In the genomic region with DNA sequence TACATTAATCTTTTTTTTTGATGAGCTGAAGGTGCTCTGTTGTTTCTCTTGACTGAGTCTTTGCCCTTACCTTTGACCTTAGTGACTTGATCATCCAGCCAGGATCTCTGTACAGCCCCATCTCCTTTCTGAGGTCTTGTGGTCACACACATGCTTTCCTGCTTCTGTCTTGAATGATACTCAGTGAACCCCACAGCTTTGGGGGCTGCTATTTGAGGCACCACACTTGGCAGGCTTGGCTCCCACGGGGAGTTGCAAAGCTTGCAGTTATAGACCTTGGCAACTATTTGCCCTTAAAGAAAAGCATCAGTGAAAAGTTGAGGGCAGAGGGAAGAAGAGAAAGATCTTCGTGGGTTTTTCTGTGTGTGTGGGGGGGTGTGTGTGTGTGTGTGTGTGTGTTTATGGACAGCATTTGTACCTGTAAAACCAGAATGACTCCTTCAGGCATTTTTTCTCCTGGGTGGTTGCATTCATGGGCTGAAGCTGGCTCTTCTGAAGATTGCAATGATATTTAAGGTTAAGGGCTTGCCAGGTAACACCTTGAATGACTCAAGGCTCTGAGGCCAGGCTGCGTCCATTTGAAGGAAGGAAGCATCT, we compare ENCODE assay signal across 8 cellular contexts.
A peak's percentile ranks its signal among the peaks of the same experiment; 100 is the strongest.
DNase-seq lines count a peak whose midpoint lies in the region; ATAC-seq and TF ChIP-seq lines count a peak whose summit lies in the region.

No MANE protein-coding gene starts in this region.

- peak overlapping the region in 8 of 11 experiments; percentile 46 to 72 (median 62); a peak in 12 of 22 replicates for H3K9ac ChIP-seq in BLaER1 treated with 17β-estradiol and CSF1 and Interleukin-3, amounts not matched to agents 10 nM and 100 nM

- peaks cover 0 to 48% (median 10%) of the 10 kb centered on the region in 11 experiments; a peak in 13 of 22 replicates for H3K36me3 ChIP-seq in BLaER1 treated with 17β-estradiol and CSF1 and Interleukin-3, amounts not matched to agents 10 nM and 100 nM
- H3K36me3 ChIP-seq in hepatocyte (replicated peaks; ENCODE audit: insufficient read depth, low read depth) (no peaks in the 10 kb centered on the region), brain microvascular endothelial cell (replicated peaks) (no peaks in the 10 kb centered on the region)

- WGBS in hepatocyte (ENCODE audit: low lambda C conversion rate, missing lambda C conversion rate) = 75% methylated on average over 3 of the region's 3 CpGs

- in situ Hi-C loops in GM13976 (cut with MboI; ENCODE audit: low sequenced_read_pairs, unreplicated experiment) = no loop called here
- in situ Hi-C loops in brain microvascular endothelial cell (cut with HindIII; ENCODE audit: low pct_ligation_motif_present, low sequenced_read_pairs) = no loop called here

- peak overlapping the region in 3 of 10 experiments; percentile 15 to 48 (median 46); a peak in 3 of 20 replicates for H3K4me3 ChIP-seq in BLaER1 treated with 17β-estradiol and CSF1 and Interleukin-3, amounts not matched to agents 10 nM and 100 nM
- H3K4me3 ChIP-seq in hepatocyte = no peak overlapping the region
- H3K4me3 ChIP-seq in brain microvascular endothelial cell (ENCODE audit: low read depth, low read length) = no peak overlapping the region

- H3K9me3 ChIP-seq in BLaER1 treated with 17β-estradiol and CSF1 and Interleukin-3, amounts not matched to agents 10 nM and 100 nM (replicated peaks in 1 of 11) = no peaks in the 10 kb centered on the region
- no peaks in the 10 kb centered on the region for H3K9me3 ChIP-seq in hepatocyte (ENCODE audit: low read depth)

- ATAC-seq in GM19397 (IDR thresholded peaks at IDR 0.05; ENCODE audit: unreplicated experiment) (peak; percentile 45), HG03565 (IDR thresholded peaks at IDR 0.05; ENCODE audit: unreplicated experiment) (peak; percentile 46)

- H3K4me1 ChIP-seq in BLaER1 treated with 17β-estradiol and CSF1 and Interleukin-3, amounts not matched to agents 10 nM and 100 nM = peaks cover 20 to 75% (median 58%) of the 10 kb centered on the region in 10 experiments
- H3K4me1 ChIP-seq in hepatocyte (ENCODE audit: insufficient read depth) = peaks cover 29% of the 10 kb centered on the region

- peaks cover 81% of the 10 kb centered on the region for H3K79me2 ChIP-seq in hepatocyte

- H3K4me2 ChIP-seq in BLaER1 treated with 17β-estradiol and CSF1 and Interleukin-3, amounts not matched to agents 10 nM and 100 nM = peak overlapping the region; percentile 78 to 98 (median 89)
- no peak overlapping the region for H3K4me2 ChIP-seq in hepatocyte

- H2AFZ ChIP-seq in hepatocyte = no peak overlapping the region

- TF ChIP-seq CTCF in hepatocyte (IDR thresholded peaks at IDR 0.05; ENCODE audit: poor library complexity) = no peak
- TF ChIP-seq CTCF in GM13976 (IDR thresholded peaks at IDR 0.05; ENCODE audit: borderline replicate concordance, control extremely low read depth, extremely low read depth, insufficient read depth, missing control alignments) = no peak
- no peak for TF ChIP-seq CTCF in brain microvascular endothelial cell (IDR thresholded peaks at IDR 0.05; ENCODE audit: low read depth, low read length, missing control alignments)

- H3K27me3 ChIP-seq in BLaER1 treated with 17β-estradiol and CSF1 and Interleukin-3, amounts not matched to agents 10 nM and 100 nM = no peaks in the 10 kb centered on the region; a peak in 1 of 22 replicates
- H3K27me3 ChIP-seq in hepatocyte (no peaks in the 10 kb centered on the region), brain microvascular endothelial cell (replicated peaks) (no peaks in the 10 kb centered on the region)

- H4K20me1 ChIP-seq in BLaER1 treated with 17β-estradiol and CSF1 and Interleukin-3, amounts not matched to agents 10 nM and 100 nM = peaks cover 14 to 100% (median 53%) of the 10 kb centered on the region in 11 experiments; a peak in 18 of 22 replicates
- H4K20me1 ChIP-seq in hepatocyte (ENCODE audit: insufficient read depth, poor library complexity, severe bottlenecking) = no peaks in the 10 kb centered on the region

- no peaks in the 10 kb centered on the region for H3K9me2 ChIP-seq in hepatocyte (replicated peaks; ENCODE audit: insufficient read depth)

- peak overlapping the region in 6 of 11 experiments; percentile 52 to 75 (median 66); a peak in 11 of 22 replicates for H3K27ac ChIP-seq in BLaER1 treated with 17β-estradiol and CSF1 and Interleukin-3, amounts not matched to agents 10 nM and 100 nM
- H3K27ac ChIP-seq in hepatocyte (peak overlapping the region; percentile 84), brain microvascular endothelial cell (no peak overlapping the region)

- no peak for DNase-seq in hepatocyte (ENCODE audit: low spot score)
- no peak for DNase-seq in HUDEP-2 (lab: John Stamatoyannopoulos, UW; ENCODE audit: unreplicated experiment in 76 of 76)
- DNase-seq in GM13976 (ENCODE audit: low spot score) = no peak
- no peak for DNase-seq in RKO (ENCODE audit: low spot score)
- DNase-seq in brain microvascular endothelial cell = no peak
